ENCODE assay signal across 1 cellular context in genomic region chr16:67939507-67940435, GRCh38.
TF ChIP-seq lines count a peak whose summit lies in the region.

No MANE protein-coding gene starts in this region.

TF ChIP-seq in K562, 482 proteins besides CTCF, POLR2A, EP300 and RAD21 (continued from another document and continues in another):
- TF ChIP-seq NR0B1 (IDR thresholded peaks at IDR 0.05; ENCODE audit: partially characterized antibody) (no peak), TAF9B (IDR thresholded peaks at IDR 0.05; ENCODE audit: partially characterized antibody) (no peak), PHTF2 (CRISPR knock-in tag; IDR thresholded peaks at IDR 0.05) (no peak), JUNB (CRISPR knock-in tag; conservative IDR thresholded peaks at IDR 0.05) (no peak), PBX2 (CRISPR knock-in tag; IDR thresholded peaks at IDR 0.05; ENCODE audit: low read depth) (no peak), PBX2 (tag; conservative IDR thresholded peaks at IDR 0.05; ENCODE audit: low read depth) (no peak), NELFE (IDR thresholded peaks at IDR 0.05; ENCODE audit: insufficient read depth, insufficient read length) (no peak), DACH1 (IDR thresholded peaks at IDR 0.05; ENCODE audit: partially characterized antibody) (no peak), FOXK2 (conservative IDR thresholded peaks at IDR 0.05 in 1 of 2, IDR thresholded peaks at IDR 0.05 in 1 of 2; ENCODE audit: low read depth in 2 of 2) (no peak), TAF15 (IDR thresholded peaks at IDR 0.05; ENCODE audit: low read depth, low read length) (no peak), NFRKB (IDR thresholded peaks at IDR 0.05; ENCODE audit: low read depth) (no peak), RNF2 (IDR thresholded peaks at IDR 0.05) (no peak), ZZZ3 (IDR thresholded peaks at IDR 0.05) (no peak), RFX5 (IDR thresholded peaks at IDR 0.05; ENCODE audit: low read depth, low read length) (no peak), SUPT5H (IDR thresholded peaks at IDR 0.05) (0 out of 2 replicates have a peak, but pooled peaks have one; percentile 27), ZMIZ1 (IDR thresholded peaks at IDR 0.05; ENCODE audit: low read depth in 2 of 2, low read length in 2 of 2) (no peak), TFE3 (CRISPR knock-in tag; IDR thresholded peaks at IDR 0.05) (peak; percentile 44), RREB1 (CRISPR knock-in tag; IDR thresholded peaks at IDR 0.05) (no peak), RCOR1 (IDR thresholded peaks at IDR 0.05; ENCODE audit: borderline replicate concordance in 1 of 2, low read depth in 2 of 2, low read length in 2 of 2) (no peak), CREB1 (IDR thresholded peaks at IDR 0.05) (no peak), CREB1 (CRISPR knock-in tag; IDR thresholded peaks at IDR 0.05) (no peak), ZFX (CRISPR knock-in tag; IDR thresholded peaks at IDR 0.05) (no peak), ZBTB33 (CRISPR knock-in tag; IDR thresholded peaks at IDR 0.05) (peak; percentile 53; the same call in 1 of the 2 replicates), PKNOX1 (IDR thresholded peaks at IDR 0.05) (no peak), GABPA (tag; conservative IDR thresholded peaks at IDR 0.05; ENCODE audit: low read depth) (no peak), STAT6 (CRISPR knock-in tag; IDR thresholded peaks at IDR 0.05) (no peak), CEBPG (CRISPR knock-in tag; IDR thresholded peaks at IDR 0.05) (no peak), CEBPG (tag; conservative IDR thresholded peaks at IDR 0.05 in 1 of 2, IDR thresholded peaks at IDR 0.05 in 1 of 2) (no peak), ASH1L (IDR thresholded peaks at IDR 0.05; ENCODE audit: borderline replicate concordance, low read depth, partially characterized antibody) (no peak), CCNT2 (IDR thresholded peaks at IDR 0.05; ENCODE audit: borderline replicate concordance, extremely low read depth, insufficient read length, low read depth, low read length) (no peak), HES1 (IDR thresholded peaks at IDR 0.05; ENCODE audit: low read depth) (no peak), E2F6 (IDR thresholded peaks at IDR 0.05; ENCODE audit: borderline replicate concordance in 1 of 2, extremely low read depth in 1 of 2, insufficient read depth in 1 of 2, insufficient read length in 1 of 2, low read depth in 1 of 2, low read length in 1 of 2, poor library complexity in 1 of 2, severe bottlenecking in 1 of 2) (no peak), RBFOX2 (IDR thresholded peaks at IDR 0.05; ENCODE audit: low read depth, low read length) (peak; percentile 33; the same call in 1 of the 2 replicates), ZNF212 (CRISPR knock-in tag; IDR thresholded peaks at IDR 0.05) (no peak)
